15 cellular contexts compared by ENCODE assay signal in the genomic region with DNA sequence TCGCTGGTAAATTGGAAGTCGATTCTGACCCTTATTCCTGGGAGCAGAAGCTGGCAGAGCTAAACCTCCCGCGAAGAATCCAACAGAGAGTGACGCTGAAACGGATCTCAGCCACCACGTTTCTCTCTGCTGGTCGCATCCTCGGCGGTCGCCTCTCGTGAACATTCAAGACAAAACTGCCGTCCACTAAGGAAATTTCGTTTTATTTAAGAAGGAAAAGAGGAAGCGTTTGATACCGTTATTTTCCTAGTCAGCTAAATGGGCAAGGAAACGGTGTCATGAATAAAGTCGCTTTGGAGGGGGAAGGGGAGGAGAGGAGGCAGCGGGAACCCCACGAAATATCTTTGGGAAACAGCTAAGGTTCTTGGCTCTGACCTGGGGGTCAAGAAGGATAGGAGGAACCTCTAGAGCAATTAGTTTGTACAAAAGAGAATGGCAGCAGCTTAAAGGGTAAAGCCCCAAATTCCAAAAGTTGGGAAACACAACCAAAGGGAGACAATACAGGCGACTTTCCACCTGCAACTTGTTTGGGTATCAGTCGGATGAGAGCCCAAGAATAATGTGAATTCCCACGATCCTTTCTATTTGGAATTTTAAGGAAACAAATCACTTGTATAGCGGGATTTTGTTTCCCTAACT. TPM values are rescaled to one million over a fixed set of nuclear protein-coding genes. Genes with fewer than 3 reads are reported as not detected.
DNase-seq lines count a peak whose midpoint lies in the region; FAIRE-seq and TF ChIP-seq lines count a peak whose summit lies in the region.
"Had no signal": no experiment of that assay in that cellular context is flagged by ENCODE, and none has a peak within 500 bp of the region (broad histone marks: within the 10 kb centered on the region; RNA-seq: fewer than 3 reads in every experiment).

No MANE protein-coding gene starts in this region.

- no peak for FAIRE-seq in H1 (lab: Jason Lieb, UNC)
- FAIRE-seq: GM19239, pancreas had no signal

- TF ChIP-seq EP300 in H1 (IDR thresholded peaks at IDR 0.05; ENCODE audit: borderline replicate concordance in 1 of 2, low read depth in 2 of 2, low read length in 2 of 2) = no peak

- TF ChIP-seq CTCF in H1 (IDR thresholded peaks at IDR 0.05; ENCODE audit: control extremely low read depth in 1 of 3, insufficient read depth in 1 of 3, low read depth in 1 of 3, low read length in 3 of 3) (no peak), esophagus squamous epithelium (IDR thresholded peaks at IDR 0.05) (no peak)

- H4K91ac ChIP-seq in H1 (replicated peaks; ENCODE audit: insufficient read length, low read length) = no peak overlapping the region
- no peak overlapping the region for H4K91ac ChIP-seq in neuronal stem cell (ENCODE audit: low read depth, low read length, poor library complexity)

- H3K4me3 Mint-ChIP-seq in activated CD4-positive, alpha-beta memory T cell treated with anti-CD3 and anti-CD28 coated beads, Interleukin-2, amount 10 ng/mL, durations not matched to agents 7 days and 5 days = no peak overlapping the region
- no peak overlapping the region for H3K4me3 Mint-ChIP-seq in activated CD4-positive, alpha-beta memory T cell treated with anti-CD3 and anti-CD28 coated beads for 36 hours

- peak overlapping the region; percentile 34; the same call in 1 of the 2 replicates for H3K4me3 ChIP-seq in HUES64 (ENCODE audit: low read length)
- H3K4me3 ChIP-seq in H1 (ENCODE audit: extremely low read depth in 1 of 4, insufficient read depth in 2 of 4, low read depth in 3 of 4, low read length in 4 of 4) = peak overlapping the region in 3 of 4 experiments; percentile 24 to 48 (median 38); a peak in 4 of 8 replicates
- no peak overlapping the region for H3K4me3 ChIP-seq in neuronal stem cell (ENCODE audit: low read length in 2 of 2)
- peak overlapping the region in 1 of 4 donors; percentile 19 for H3K4me3 ChIP-seq in esophagus squamous epithelium
- H3K4me3 ChIP-seq: lung had no signal

- H2BK120ac ChIP-seq in H1 (replicated peaks; ENCODE audit: low read depth, low read length) = no peak overlapping the region
- no peak overlapping the region for H2BK120ac ChIP-seq in neuronal stem cell (ENCODE audit: low read depth, low read length)

- no peak for DNase-seq in activated CD4-positive, alpha-beta memory T cell treated with anti-CD3 and anti-CD28 coated beads, Interleukin-2, amount 10 ng/mL, durations not matched to agents 7 days and 5 days
- DNase-seq in activated CD4-positive, alpha-beta memory T cell treated with anti-CD3 and anti-CD28 coated beads for 36 hours = no peak
- no peak for DNase-seq in H1 (ENCODE audit: low read depth in 1 of 2, low spot score in 2 of 2)
- peak; percentile 40 for DNase-seq in neuronal stem cell (ENCODE audit: low spot score)
- no peak for DNase-seq in NCI-H510A treated with DMSO at 0.1 percent for 48 hours (lab: John Stamatoyannopoulos, UW)
- no peak for DNase-seq in esophagus squamous epithelium (lab: John Stamatoyannopoulos, UW)
- DNase-seq in NCI-H1436 treated with DMSO at 0.1 percent for 48 hours (lab: John Stamatoyannopoulos, UW) = no peak
- DNase-seq: GOT3, NCI-H2081 treated with DMSO at 0.1 percent for 48 hours had no signal

- H3K4ac ChIP-seq in H1 (replicated peaks; ENCODE audit: insufficient read length, low read depth, low read length) (no peak overlapping the region), neuronal stem cell (ENCODE audit: low read length) (no peak overlapping the region)

- H2AFZ ChIP-seq in H1 (ENCODE audit: low read length) = no peak overlapping the region
- no peak overlapping the region for H2AFZ ChIP-seq in neuronal stem cell (ENCODE audit: low read length)

- H3K79me2 ChIP-seq in H1 (ENCODE audit: control insufficient read depth in 1 of 2, insufficient read depth in 2 of 2, low read length in 2 of 2) = no peaks in the 10 kb centered on the region

- peak overlapping the region; percentile 21 for H3K27ac Mint-ChIP-seq in activated CD4-positive, alpha-beta memory T cell treated with anti-CD3 and anti-CD28 coated beads, Interleukin-2, amount 10 ng/mL, durations not matched to agents 7 days and 5 days
- no peak overlapping the region for H3K27ac Mint-ChIP-seq in activated CD4-positive, alpha-beta memory T cell treated with anti-CD3 and anti-CD28 coated beads for 36 hours

- H3K56ac ChIP-seq in H1 (replicated peaks; ENCODE audit: insufficient read length, low read depth, low read length) = no peak overlapping the region

- no peak overlapping the region for H3K9ac ChIP-seq in HUES64 (ENCODE audit: low read depth, low read length)
- no peak overlapping the region; a peak in 1 of 7 replicates for H3K9ac ChIP-seq in H1 (replicated peaks in 1 of 4; ENCODE audit: extremely low read depth in 1 of 4, low read depth in 3 of 4, low read length in 3 of 4)
- H3K9ac ChIP-seq in neuronal stem cell (ENCODE audit: low read depth, low read length, poor library complexity) = no peak overlapping the region

- H4K20me1 ChIP-seq in H1 (replicated peaks in 1 of 2; ENCODE audit: control insufficient read depth in 1 of 2, insufficient read depth in 2 of 2, low read length in 2 of 2) = peaks cover 0 to 2% of the 10 kb centered on the region in 2 experiments

- H3K23ac ChIP-seq in H1 (ENCODE audit: insufficient read length) = no peak overlapping the region
- no peak overlapping the region for H3K23ac ChIP-seq in neuronal stem cell (ENCODE audit: low read depth, low read length, poor library complexity)

- H3K18ac ChIP-seq in H1 (ENCODE audit: extremely low read depth, low read length) (no peak overlapping the region), neuronal stem cell (ENCODE audit: low read length) (no peak overlapping the region)

- intact Hi-C loops in activated CD4-positive, alpha-beta memory T cell treated with anti-CD3 and anti-CD28 coated beads for 36 hours (cut with micrococcal nuclease) = loop anchor here (1.0 to 5.0 kb wide), 2 partner anchors 9 to 131 kb away; no protein-coding TSS in a partner anchor
- intact Hi-C loops in esophagus squamous epithelium (cut with DNase I) = no loop called here

- H3K23me2 ChIP-seq in H1 (ENCODE audit: low read depth, low read length) = peaks cover 31% of the 10 kb centered on the region

- WGBS in HUES64 = 1% methylated on average over 24 of the region's 24 CpGs
- WGBS in H1 (ENCODE audit: extremely low coverage in 1 of 2, insufficient coverage in 1 of 2, insufficient read length in 1 of 2, insufficient replicate concordance in 2 of 2, low coverage in 1 of 2, low lambda C conversion rate in 2 of 2, missing lambda C conversion rate in 1 of 2), 2 experiments = 3% methylated on average over 24 of the region's 24 CpGs; no CpG with 5 or more reads in 1 of the 2 experiments
- WGBS in neuronal stem cell (ENCODE audit: extremely low coverage in 2 of 2, insufficient read length in 2 of 2, insufficient replicate concordance in 1 of 2), 2 donors = no CpG with 5 or more reads among the region's 24 CpGs
- WGBS in esophagus squamous epithelium, 2 donors = 12 to 16% methylated on average over 24 of the region's 24 CpGs

- no peak overlapping the region for H3K14ac ChIP-seq in H1 (ENCODE audit: insufficient read length)
- H3K14ac ChIP-seq in neuronal stem cell (ENCODE audit: low read length) = no peak overlapping the region

- H3K27me3 ChIP-seq in HUES64 (ENCODE audit: insufficient read depth, low read length) = peaks cover 100% of the 10 kb centered on the region
- H3K27me3 ChIP-seq in H1 (replicated peaks in 1 of 4; ENCODE audit: control insufficient read depth in 3 of 4, extremely low read depth in 1 of 4, insufficient read depth in 3 of 4, low read length in 3 of 4) = peaks cover 57 to 87% (median 81%) of the 10 kb centered on the region in 4 experiments
- peaks cover 54 to 97% (median 83%) of the 10 kb centered on the region in 3 experiments for H3K27me3 ChIP-seq in neuronal stem cell (ENCODE audit: control insufficient read depth in 3 of 3, insufficient read depth in 3 of 3, low read depth in 1 of 3, low read length in 3 of 3)
- H3K27me3 ChIP-seq in esophagus squamous epithelium = peaks cover 44 to 100% (median 59%) of the 10 kb centered on the region in 4 donors

- H3K36me3 Mint-ChIP-seq in activated CD4-positive, alpha-beta memory T cell treated with anti-CD3 and anti-CD28 coated beads, Interleukin-2, amount 10 ng/mL, durations not matched to agents 7 days and 5 days (ENCODE audit: low read depth) = peaks cover 12% of the 10 kb centered on the region
- H3K36me3 Mint-ChIP-seq in activated CD4-positive, alpha-beta memory T cell treated with anti-CD3 and anti-CD28 coated beads for 36 hours = peaks cover 2% of the 10 kb centered on the region

- H3K4me2 ChIP-seq in H1 (ENCODE audit: insufficient read depth in 1 of 2, low read depth in 2 of 2, low read length in 2 of 2) (peak overlapping the region; percentile 70 to 94), neuronal stem cell (ENCODE audit: insufficient read depth, low read length, poor library complexity, severe bottlenecking) (no peak overlapping the region)

- CTCF ChIA-PET in activated CD4-positive, alpha-beta memory T cell treated with anti-CD3 and anti-CD28 coated beads, Interleukin-2, amount 10 ng/mL, durations not matched to agents 7 days and 5 days (lab: Charles Lee) = interaction anchor here (0.8 kb wide), 1 partner anchor 15 kb away, joined by 3 read pairs; no protein-coding TSS in a partner anchor
- CTCF ChIA-PET in activated CD4-positive, alpha-beta memory T cell treated with anti-CD3 and anti-CD28 coated beads for 36 hours (lab: Charles Lee) = no interaction called here
- CTCF ChIA-PET in H1 (lab: Charles Lee; ENCODE audit: partially characterized antibody) = interaction anchor here (0.5 to 2.6 kb wide), 8 partner anchors 8 to 143 kb away, joined by 3 to 11 read pairs (median 3); no protein-coding TSS in a partner anchor

- POLR2A ChIA-PET in activated CD4-positive, alpha-beta memory T cell treated with anti-CD3 and anti-CD28 coated beads, Interleukin-2, amount 10 ng/mL, durations not matched to agents 7 days and 5 days (lab: Charles Lee) = no interaction called here
- POLR2A ChIA-PET in activated CD4-positive, alpha-beta memory T cell treated with anti-CD3 and anti-CD28 coated beads for 36 hours (lab: Charles Lee) = no interaction called here
- POLR2A ChIA-PET in H1 (lab: Charles Lee; ENCODE audit: partially characterized antibody) = interaction anchor here (1.5 kb wide), 1 partner anchor 16 kb away, joined by 4 read pairs; no protein-coding TSS in a partner anchor

- H4K8ac ChIP-seq in H1 (ENCODE audit: extremely low read depth, insufficient read depth, low read length) (no peak overlapping the region), neuronal stem cell (ENCODE audit: low read depth, low read length) (no peak overlapping the region)

- H3K27me3 Mint-ChIP-seq in activated CD4-positive, alpha-beta memory T cell treated with anti-CD3 and anti-CD28 coated beads, Interleukin-2, amount 10 ng/mL, durations not matched to agents 7 days and 5 days = peaks cover 80% of the 10 kb centered on the region
- peaks cover 70% of the 10 kb centered on the region for H3K27me3 Mint-ChIP-seq in activated CD4-positive, alpha-beta memory T cell treated with anti-CD3 and anti-CD28 coated beads for 36 hours

- H2BK12ac ChIP-seq in H1 (ENCODE audit: low read depth, low read length) (peak overlapping the region; percentile 46; the same call in 1 of the 2 replicates), neuronal stem cell (ENCODE audit: low read length) (no peak overlapping the region)

- H3K4me1 ChIP-seq in HUES64 (ENCODE audit: insufficient read depth, low read length) (peaks cover 39% of the 10 kb centered on the region), H1 (replicated peaks in 1 of 4; ENCODE audit: control insufficient read depth in 3 of 4, insufficient read depth in 4 of 4, low read length in 3 of 4) (peaks cover 19 to 39% (median 21%) of the 10 kb centered on the region in 4 experiments; a peak in 6 of 7 replicates), neuronal stem cell (ENCODE audit: control insufficient read depth in 2 of 2, insufficient read depth in 1 of 2, low read depth in 1 of 2, low read length in 2 of 2) (peaks cover 4 to 9% of the 10 kb centered on the region in 2 donors), esophagus squamous epithelium (peaks cover 11 to 56% (median 13%) of the 10 kb centered on the region in 3 donors)

- H2AK5ac ChIP-seq in H1 (ENCODE audit: low read depth, low read length) (0 out of 2 replicates have a peak overlapping the region, but pooled peaks have one; percentile 20), neuronal stem cell (ENCODE audit: low read depth, low read length) (no peak overlapping the region)

- no peak overlapping the region for H2BK5ac ChIP-seq in H1 (ENCODE audit: low read depth, low read length)
- no peak overlapping the region for H2BK5ac ChIP-seq in neuronal stem cell (ENCODE audit: low read length)

- H3K79me1 ChIP-seq in H1 (ENCODE audit: low read depth, low read length) (no peaks in the 10 kb centered on the region), neuronal stem cell (ENCODE audit: low read depth, low read length) (no peaks in the 10 kb centered on the region)

- H2BK15ac ChIP-seq in H1 (ENCODE audit: low read length) = no peak overlapping the region; the same call in 1 of the 2 replicates
- no peak overlapping the region for H2BK15ac ChIP-seq in neuronal stem cell (ENCODE audit: low read length)

- TF ChIP-seq RAD21 in H1 (IDR thresholded peaks at IDR 0.05 in 1 of 2, conservative IDR thresholded peaks at IDR 0.05 in 1 of 2; ENCODE audit: low read depth in 2 of 2, low read length in 2 of 2) = no peak

- H3K27ac ChIP-seq in HUES64 (ENCODE audit: low read depth, low read length) (no peak overlapping the region), H1 (ENCODE audit: low read depth, low read length) (no peak overlapping the region), neuronal stem cell (replicated peaks; ENCODE audit: low read length) (no peak overlapping the region), esophagus squamous epithelium (no peak overlapping the region)
- H3K27ac ChIP-seq: pancreas, upper lobe of left lung had no signal

- H3K4me1 Mint-ChIP-seq in activated CD4-positive, alpha-beta memory T cell treated with anti-CD3 and anti-CD28 coated beads, Interleukin-2, amount 10 ng/mL, durations not matched to agents 7 days and 5 days = peaks cover 15% of the 10 kb centered on the region
- peaks cover 33% of the 10 kb centered on the region for H3K4me1 Mint-ChIP-seq in activated CD4-positive, alpha-beta memory T cell treated with anti-CD3 and anti-CD28 coated beads for 36 hours (ENCODE audit: low read depth)

- no peak overlapping the region for H4K5ac ChIP-seq in H1 (ENCODE audit: insufficient read length, low read depth, low read length)

- H2BK20ac ChIP-seq in H1 (ENCODE audit: low read length) = no peak overlapping the region

- peaks cover 2% of the 10 kb centered on the region for H3K9me3 Mint-ChIP-seq in activated CD4-positive, alpha-beta memory T cell treated with anti-CD3 and anti-CD28 coated beads, Interleukin-2, amount 10 ng/mL, durations not matched to agents 7 days and 5 days
- H3K9me3 Mint-ChIP-seq in activated CD4-positive, alpha-beta memory T cell treated with anti-CD3 and anti-CD28 coated beads for 36 hours = no peaks in the 10 kb centered on the region

- H3K9me3 ChIP-seq in HUES64 (ENCODE audit: insufficient read depth, low read depth, low read length) (no peaks in the 10 kb centered on the region), H1 (ENCODE audit: insufficient read depth in 2 of 2, low read depth in 1 of 2, low read length in 1 of 2) (no peaks in the 10 kb centered on the region; a peak in 1 of 4 replicates), neuronal stem cell (replicated peaks in 1 of 2; ENCODE audit: control insufficient read depth in 2 of 2, insufficient read depth in 1 of 2, low read depth in 1 of 2, low read length in 2 of 2) (no peaks in the 10 kb centered on the region), esophagus squamous epithelium (no peaks in the 10 kb centered on the region)
- H3K9me3 ChIP-seq: pancreas, upper lobe of left lung had no signal

- H3K36me3 ChIP-seq in HUES64 (ENCODE audit: insufficient read depth, low read length) (no peaks in the 10 kb centered on the region), H1 (ENCODE audit: control insufficient read depth in 2 of 4, insufficient read depth in 4 of 4, low read length in 3 of 4) (peaks cover 0 to 9% (median 0%) of the 10 kb centered on the region in 4 experiments; a peak in 1 of 8 replicates), neuronal stem cell (replicated peaks in 1 of 2; ENCODE audit: control insufficient read depth in 2 of 2, insufficient read depth in 2 of 2, low read length in 2 of 2) (no peaks in the 10 kb centered on the region), esophagus squamous epithelium (no peaks in the 10 kb centered on the region)
- H3K36me3 ChIP-seq: pancreas, upper lobe of left lung had no signal

- no peak for TF ChIP-seq POLR2A in H1 (IDR thresholded peaks at IDR 0.05; ENCODE audit: control extremely low read depth in 1 of 2, low read depth in 2 of 2, low read length in 2 of 2)
- TF ChIP-seq POLR2A in esophagus squamous epithelium (IDR thresholded peaks at IDR 0.05) = no peak

RNA-seq across cellular contexts. Expression of gene FOXB2, which starts 2.0 kb away (rescaled TPM):
- total RNA-seq in activated CD4-positive, alpha-beta memory T cell treated with anti-CD3 and anti-CD28 coated beads, Interleukin-2, amount 10 ng/mL, durations not matched to agents 7 days and 5 days = not detected
- not detected for total RNA-seq in activated CD4-positive, alpha-beta memory T cell treated with anti-CD3 and anti-CD28 coated beads for 36 hours
- polyA plus RNA-seq in HUES64 (2013, experiment 1 of 2) = 3.4 TPM
- polyA plus RNA-seq in HUES64 (2013, experiment 2 of 2) = 1.9 TPM
- 0.22 and 0.25 TPM in 2 replicates for total RNA-seq in H1 (2021; fragmentation: NEBNext Ultra II Directional; extraction: Animal tissue kit (Norgen Biotek cat#: 25700))
- 0.15 and 0.30 TPM in 2 replicates for polyA plus RNA-seq in H1 (2011; rRNA removed)
- polyA plus RNA-seq in H1 (2011; cell fraction: cytosol; rRNA removed) = 0.17 TPM
- 0.20 TPM for polyA plus RNA-seq in H1 (2011; cell fraction: nucleus; rRNA removed)
- polyA plus RNA-seq in H1 (2012, experiment 1 of 2) = 0.32 TPM in 1 of 4 replicates, not detected in the others
- polyA plus RNA-seq in H1 (2012, experiment 2 of 2) = 0.13 TPM
- 0.14 TPM for polyA plus RNA-seq in H1 (2013, experiment 1 of 2)
- polyA plus RNA-seq in H1 (2013, experiment 2 of 2) = 0.13 TPM
- polyA minus RNA-seq in H1 (2011; rRNA and poly(A)+ RNA removed) = not detected in 2 replicates
- polyA minus RNA-seq in H1 (2011; cell fraction: cytosol; rRNA and poly(A)+ RNA removed) = not detected
- polyA minus RNA-seq in H1 (2011; cell fraction: nucleus; rRNA and poly(A)+ RNA removed) = 0.50 TPM
- not detected for polyA plus RNA-seq in neuronal stem cell (2013, experiment 1 of 2)
- polyA plus RNA-seq in neuronal stem cell (2013, experiment 2 of 2) = not detected
- total RNA-seq in esophagus squamous epithelium = not detected
- total RNA-seq: lung, pancreas, Right ventricle myocardium inferior, upper lobe of left lung had no signal
- polyA plus RNA-seq: lung, pancreas had no signal

Comparison
In these comparisons a context has a peak if more than half of its experiments do, and no peak if none do; other contexts are left out.
1. H3K4me3 ChIP-seq: peak in HUES64 (single experiment) and H1 (3 of 4); none in neuronal stem cell (0 of 2).